ENCODE assay signal across 1 cellular context in the genomic region with DNA sequence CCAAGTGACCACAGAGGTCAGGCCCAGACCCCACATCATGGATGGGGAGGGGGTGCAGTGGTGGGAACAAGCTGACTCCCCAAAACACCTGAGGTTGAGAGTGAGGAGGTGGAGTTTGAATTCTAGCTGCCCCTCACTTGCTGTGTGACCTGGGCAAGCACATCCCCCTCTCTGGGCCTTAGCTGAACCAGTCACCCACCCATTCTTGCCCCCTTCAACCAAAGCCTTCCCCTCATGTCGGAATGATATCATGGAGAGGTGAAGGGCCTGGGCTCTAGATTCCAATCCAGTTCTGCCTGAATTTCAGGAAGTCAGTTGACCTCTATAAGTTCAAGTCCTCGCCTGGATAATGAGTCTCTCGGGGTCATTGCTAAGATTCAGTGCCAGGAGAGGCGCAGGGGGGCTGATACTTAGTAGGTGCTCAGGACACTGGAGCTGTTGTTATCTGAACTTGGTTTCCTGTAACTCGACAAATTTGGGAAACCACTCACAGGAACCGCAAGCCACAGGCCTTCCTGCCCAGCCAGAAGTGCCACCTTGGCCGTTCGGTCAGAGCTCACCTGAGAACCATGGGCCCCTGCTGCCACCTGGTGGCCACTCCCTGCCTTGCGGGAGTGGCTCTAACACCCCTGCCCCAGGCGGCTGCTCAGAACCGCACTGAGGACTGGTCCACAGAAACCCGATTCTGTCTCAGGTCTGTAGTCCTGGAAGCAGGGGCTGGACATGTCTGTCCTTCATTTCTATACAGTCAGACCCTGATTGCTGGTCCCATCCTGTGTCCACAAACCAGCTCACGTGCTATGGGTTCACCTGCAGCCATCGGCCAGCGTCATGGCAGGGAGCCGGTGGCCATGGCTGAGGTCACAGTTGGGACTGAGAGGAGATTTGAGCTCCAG.
TF ChIP-seq lines count a peak whose summit lies in the region.

No MANE protein-coding gene starts in this region.

TF ChIP-seq in GM12878, 131 proteins besides CTCF, POLR2A, EP300 and RAD21 (continued from another document):
- TF ChIP-seq, protein P1, sequence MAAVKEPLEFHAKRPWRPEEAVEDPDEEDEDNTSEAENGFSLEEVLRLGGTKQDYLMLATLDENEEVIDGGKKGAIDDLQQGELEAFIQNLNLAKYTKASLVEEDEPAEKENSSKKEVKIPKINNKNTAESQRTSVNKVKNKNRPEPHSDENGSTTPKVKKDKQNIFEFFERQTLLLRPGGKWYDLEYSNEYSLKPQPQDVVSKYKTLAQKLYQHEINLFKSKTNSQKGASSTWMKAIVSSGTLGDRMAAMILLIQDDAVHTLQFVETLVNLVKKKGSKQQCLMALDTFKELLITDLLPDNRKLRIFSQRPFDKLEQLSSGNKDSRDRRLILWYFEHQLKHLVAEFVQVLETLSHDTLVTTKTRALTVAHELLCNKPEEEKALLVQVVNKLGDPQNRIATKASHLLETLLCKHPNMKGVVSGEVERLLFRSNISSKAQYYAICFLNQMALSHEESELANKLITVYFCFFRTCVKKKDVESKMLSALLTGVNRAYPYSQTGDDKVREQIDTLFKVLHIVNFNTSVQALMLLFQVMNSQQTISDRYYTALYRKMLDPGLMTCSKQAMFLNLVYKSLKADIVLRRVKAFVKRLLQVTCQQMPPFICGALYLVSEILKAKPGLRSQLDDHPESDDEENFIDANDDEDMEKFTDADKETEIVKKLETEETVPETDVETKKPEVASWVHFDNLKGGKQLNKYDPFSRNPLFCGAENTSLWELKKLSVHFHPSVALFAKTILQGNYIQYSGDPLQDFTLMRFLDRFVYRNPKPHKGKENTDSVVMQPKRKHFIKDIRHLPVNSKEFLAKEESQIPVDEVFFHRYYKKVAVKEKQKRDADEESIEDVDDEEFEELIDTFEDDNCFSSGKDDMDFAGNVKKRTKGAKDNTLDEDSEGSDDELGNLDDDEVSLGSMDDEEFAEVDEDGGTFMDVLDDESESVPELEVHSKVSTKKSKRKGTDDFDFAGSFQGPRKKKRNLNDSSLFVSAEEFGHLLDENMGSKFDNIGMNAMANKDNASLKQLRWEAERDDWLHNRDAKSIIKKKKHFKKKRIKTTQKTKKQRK (IDR thresholded peaks at IDR 0.05; ENCODE audit: low read depth, low read length): no peak
- TF ChIP-seq MEF2B (IDR thresholded peaks at IDR 0.05; ENCODE audit: partially characterized antibody, poor library complexity, severe bottlenecking) (no peak), BACH1 (IDR thresholded peaks at IDR 0.05; ENCODE audit: borderline replicate concordance) (no peak; the same call in 1 of the 2 replicates), ETV6 (conservative IDR thresholded peaks at IDR 0.05 in 1 of 2, IDR thresholded peaks at IDR 0.05 in 1 of 2; ENCODE audit: borderline replicate concordance in 1 of 2, low read depth in 1 of 2) (peak in 1 of 2 experiments; percentile 33; a peak in 1 of 4 replicates), CREB1 (IDR thresholded peaks at IDR 0.05; ENCODE audit: low read depth) (no peak), SMAD5 (IDR thresholded peaks at IDR 0.05; ENCODE audit: low read depth) (no peak), HDAC6 (IDR thresholded peaks at IDR 0.05; ENCODE audit: unreplicated experiment) (no peak), SMARCA5 (IDR thresholded peaks at IDR 0.05) (peak; percentile 76), MYC (IDR thresholded peaks at IDR 0.05; ENCODE audit: insufficient read depth, insufficient read length, insufficient replicate concordance, low read length, severe bottlenecking) (no peak), NFXL1 (IDR thresholded peaks at IDR 0.05; ENCODE audit: borderline replicate concordance) (0 out of 2 replicates have a peak, but pooled peaks have one; percentile 50), ZNF217 (IDR thresholded peaks at IDR 0.05) (peak; percentile 77; the same call in 1 of the 2 replicates), CBFB (IDR thresholded peaks at IDR 0.05; ENCODE audit: low read depth) (peak; percentile 67; the same call in 1 of the 2 replicates), ATF7 (IDR thresholded peaks at IDR 0.05; ENCODE audit: low read depth) (peak; percentile 33; the same call in 1 of the 2 replicates), HDGF (IDR thresholded peaks at IDR 0.05) (0 out of 2 replicates have a peak, but pooled peaks have one; percentile 68), HCFC1 (IDR thresholded peaks at IDR 0.05; ENCODE audit: low read length) (no peak), SMAD1 (IDR thresholded peaks at IDR 0.05; ENCODE audit: low read depth, partially characterized antibody) (no peak), IKZF2 (IDR thresholded peaks at IDR 0.05) (peak; percentile 57 to 64), ZNF384 (IDR thresholded peaks at IDR 0.05; ENCODE audit: borderline replicate concordance, low read depth, low read length) (no peak), DPF2 (IDR thresholded peaks at IDR 0.05) (peak; percentile 85), CEBPB (IDR thresholded peaks at IDR 0.05; ENCODE audit: borderline replicate concordance in 1 of 2, low read depth in 2 of 2, low read length in 2 of 2) (no peak), SREBF1 (IDR thresholded peaks at IDR 0.05; ENCODE audit: low read length) (no peak), KLF5 (IDR thresholded peaks at IDR 0.05; ENCODE audit: partially characterized antibody) (no peak), STAT3 (IDR thresholded peaks at IDR 0.05; ENCODE audit: low read depth, low read length) (no peak), IKZF1 (conservative IDR thresholded peaks at IDR 0.05) (peak; percentile 87), TCF7 (IDR thresholded peaks at IDR 0.05; ENCODE audit: borderline replicate concordance) (no peak), EGR1 (IDR thresholded peaks at IDR 0.05; ENCODE audit: borderline replicate concordance in 1 of 2, low read depth in 2 of 2, low read length in 2 of 2) (no peak), CHD2 (IDR thresholded peaks at IDR 0.05; ENCODE audit: borderline replicate concordance, low read depth, low read length) (no peak), PAX5 (IDR thresholded peaks at IDR 0.05; ENCODE audit: borderline replicate concordance, low read depth, low read length) (peak; percentile 55; the same call in 1 of the 2 replicates), MTA2 (IDR thresholded peaks at IDR 0.05; ENCODE audit: low read depth) (peak; percentile 58)
- TF ChIP-seq, protein P2, sequence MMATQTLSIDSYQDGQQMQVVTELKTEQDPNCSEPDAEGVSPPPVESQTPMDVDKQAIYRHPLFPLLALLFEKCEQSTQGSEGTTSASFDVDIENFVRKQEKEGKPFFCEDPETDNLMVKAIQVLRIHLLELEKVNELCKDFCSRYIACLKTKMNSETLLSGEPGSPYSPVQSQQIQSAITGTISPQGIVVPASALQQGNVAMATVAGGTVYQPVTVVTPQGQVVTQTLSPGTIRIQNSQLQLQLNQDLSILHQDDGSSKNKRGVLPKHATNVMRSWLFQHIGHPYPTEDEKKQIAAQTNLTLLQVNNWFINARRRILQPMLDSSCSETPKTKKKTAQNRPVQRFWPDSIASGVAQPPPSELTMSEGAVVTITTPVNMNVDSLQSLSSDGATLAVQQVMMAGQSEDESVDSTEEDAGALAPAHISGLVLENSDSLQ (IDR thresholded peaks at IDR 0.05): 0 out of 2 replicates have a peak, but pooled peaks have one; percentile 12
- TF ChIP-seq, protein P3, sequence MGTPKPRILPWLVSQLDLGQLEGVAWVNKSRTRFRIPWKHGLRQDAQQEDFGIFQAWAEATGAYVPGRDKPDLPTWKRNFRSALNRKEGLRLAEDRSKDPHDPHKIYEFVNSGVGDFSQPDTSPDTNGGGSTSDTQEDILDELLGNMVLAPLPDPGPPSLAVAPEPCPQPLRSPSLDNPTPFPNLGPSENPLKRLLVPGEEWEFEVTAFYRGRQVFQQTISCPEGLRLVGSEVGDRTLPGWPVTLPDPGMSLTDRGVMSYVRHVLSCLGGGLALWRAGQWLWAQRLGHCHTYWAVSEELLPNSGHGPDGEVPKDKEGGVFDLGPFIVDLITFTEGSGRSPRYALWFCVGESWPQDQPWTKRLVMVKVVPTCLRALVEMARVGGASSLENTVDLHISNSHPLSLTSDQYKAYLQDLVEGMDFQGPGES (IDR thresholded peaks at IDR 0.05): no peak
- TF ChIP-seq, protein P4, sequence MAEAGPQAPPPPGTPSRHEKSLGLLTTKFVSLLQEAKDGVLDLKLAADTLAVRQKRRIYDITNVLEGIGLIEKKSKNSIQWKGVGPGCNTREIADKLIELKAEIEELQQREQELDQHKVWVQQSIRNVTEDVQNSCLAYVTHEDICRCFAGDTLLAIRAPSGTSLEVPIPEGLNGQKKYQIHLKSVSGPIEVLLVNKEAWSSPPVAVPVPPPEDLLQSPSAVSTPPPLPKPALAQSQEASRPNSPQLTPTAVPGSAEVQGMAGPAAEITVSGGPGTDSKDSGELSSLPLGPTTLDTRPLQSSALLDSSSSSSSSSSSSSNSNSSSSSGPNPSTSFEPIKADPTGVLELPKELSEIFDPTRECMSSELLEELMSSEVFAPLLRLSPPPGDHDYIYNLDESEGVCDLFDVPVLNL (IDR thresholded peaks at IDR 0.05; ENCODE audit: low read depth, low read length): no peak
- TF ChIP-seq, protein P5, sequence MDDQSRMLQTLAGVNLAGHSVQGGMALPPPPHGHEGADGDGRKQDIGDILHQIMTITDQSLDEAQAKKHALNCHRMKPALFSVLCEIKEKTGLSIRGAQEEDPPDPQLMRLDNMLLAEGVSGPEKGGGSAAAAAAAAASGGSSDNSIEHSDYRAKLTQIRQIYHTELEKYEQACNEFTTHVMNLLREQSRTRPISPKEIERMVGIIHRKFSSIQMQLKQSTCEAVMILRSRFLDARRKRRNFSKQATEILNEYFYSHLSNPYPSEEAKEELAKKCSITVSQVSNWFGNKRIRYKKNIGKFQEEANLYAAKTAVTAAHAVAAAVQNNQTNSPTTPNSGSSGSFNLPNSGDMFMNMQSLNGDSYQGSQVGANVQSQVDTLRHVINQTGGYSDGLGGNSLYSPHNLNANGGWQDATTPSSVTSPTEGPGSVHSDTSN (IDR thresholded peaks at IDR 0.05; ENCODE audit: insufficient replicate concordance, low read depth, low read length): no peak
- TF ChIP-seq, protein P6, sequence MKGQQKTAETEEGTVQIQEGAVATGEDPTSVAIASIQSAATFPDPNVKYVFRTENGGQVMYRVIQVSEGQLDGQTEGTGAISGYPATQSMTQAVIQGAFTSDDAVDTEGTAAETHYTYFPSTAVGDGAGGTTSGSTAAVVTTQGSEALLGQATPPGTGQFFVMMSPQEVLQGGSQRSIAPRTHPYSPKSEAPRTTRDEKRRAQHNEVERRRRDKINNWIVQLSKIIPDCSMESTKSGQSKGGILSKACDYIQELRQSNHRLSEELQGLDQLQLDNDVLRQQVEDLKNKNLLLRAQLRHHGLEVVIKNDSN (IDR thresholded peaks at IDR 0.05; ENCODE audit: borderline replicate concordance, extremely low read length, insufficient read depth, low read depth, low read length): no peak
- TF ChIP-seq, protein P7, sequence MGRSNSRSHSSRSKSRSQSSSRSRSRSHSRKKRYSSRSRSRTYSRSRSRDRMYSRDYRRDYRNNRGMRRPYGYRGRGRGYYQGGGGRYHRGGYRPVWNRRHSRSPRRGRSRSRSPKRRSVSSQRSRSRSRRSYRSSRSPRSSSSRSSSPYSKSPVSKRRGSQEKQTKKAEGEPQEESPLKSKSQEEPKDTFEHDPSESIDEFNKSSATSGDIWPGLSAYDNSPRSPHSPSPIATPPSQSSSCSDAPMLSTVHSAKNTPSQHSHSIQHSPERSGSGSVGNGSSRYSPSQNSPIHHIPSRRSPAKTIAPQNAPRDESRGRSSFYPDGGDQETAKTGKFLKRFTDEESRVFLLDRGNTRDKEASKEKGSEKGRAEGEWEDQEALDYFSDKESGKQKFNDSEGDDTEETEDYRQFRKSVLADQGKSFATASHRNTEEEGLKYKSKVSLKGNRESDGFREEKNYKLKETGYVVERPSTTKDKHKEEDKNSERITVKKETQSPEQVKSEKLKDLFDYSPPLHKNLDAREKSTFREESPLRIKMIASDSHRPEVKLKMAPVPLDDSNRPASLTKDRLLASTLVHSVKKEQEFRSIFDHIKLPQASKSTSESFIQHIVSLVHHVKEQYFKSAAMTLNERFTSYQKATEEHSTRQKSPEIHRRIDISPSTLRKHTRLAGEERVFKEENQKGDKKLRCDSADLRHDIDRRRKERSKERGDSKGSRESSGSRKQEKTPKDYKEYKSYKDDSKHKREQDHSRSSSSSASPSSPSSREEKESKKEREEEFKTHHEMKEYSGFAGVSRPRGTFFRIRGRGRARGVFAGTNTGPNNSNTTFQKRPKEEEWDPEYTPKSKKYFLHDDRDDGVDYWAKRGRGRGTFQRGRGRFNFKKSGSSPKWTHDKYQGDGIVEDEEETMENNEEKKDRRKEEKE (IDR thresholded peaks at IDR 0.05): no peak
